Comparison of ENCODE assay signal across 16 cellular contexts in the genomic region with DNA sequence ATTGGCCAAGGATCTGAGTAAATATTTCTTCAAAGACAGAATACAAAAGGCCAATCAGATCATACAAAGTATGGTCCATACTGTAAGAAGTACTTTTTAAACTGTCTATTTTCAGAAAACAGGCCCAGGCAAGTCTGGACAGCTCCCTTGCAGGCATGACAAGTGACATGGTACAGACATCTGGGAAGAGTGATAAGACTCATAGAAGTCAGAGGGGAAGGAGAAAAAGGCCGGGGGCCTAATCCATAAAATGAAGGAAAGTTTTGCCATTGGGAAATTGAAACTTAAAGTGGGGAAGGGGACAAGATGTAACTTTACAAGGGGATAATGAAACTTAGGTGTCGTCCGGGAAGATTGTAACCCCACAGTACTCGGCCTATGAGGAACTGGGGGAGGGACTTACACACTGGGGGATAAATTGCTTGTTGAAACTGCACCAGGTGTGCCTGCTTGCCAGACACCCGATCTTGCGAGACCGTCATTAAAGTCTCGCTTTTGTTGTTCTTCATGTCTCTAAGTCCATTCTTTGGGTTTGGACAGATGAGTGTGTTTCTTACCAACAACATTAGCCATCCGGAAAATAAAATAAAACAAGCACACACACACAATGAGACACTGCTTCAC.
DNase-seq lines count a peak whose midpoint lies in the region; ATAC-seq and TF ChIP-seq lines count a peak whose summit lies in the region.
"Had no signal": no experiment of that assay in that cellular context is flagged by ENCODE, and none has a peak within 500 bp of the region (broad histone marks: within the 10 kb centered on the region; RNA-seq: fewer than 3 reads in every experiment).

No MANE protein-coding gene starts in this region.

- H3K27me3 ChIP-seq in Karpas-422 (ENCODE audit: low read length) (no peaks in the 10 kb centered on the region), WERI-Rb-1 (ENCODE audit: insufficient read depth, low read depth, severe bottlenecking) (no peaks in the 10 kb centered on the region)
- H3K27me3 ChIP-seq: MG63, sigmoid colon, testis had no signal

- H3K36me3 ChIP-seq in Karpas-422 (ENCODE audit: insufficient read depth, low read length) (no peaks in the 10 kb centered on the region; the same call in 1 of the 2 replicates), WERI-Rb-1 (no peaks in the 10 kb centered on the region)
- H3K36me3 ChIP-seq: MG63, sigmoid colon had no signal

- peaks cover 23% of the 10 kb centered on the region for H3K4me1 ChIP-seq in Karpas-422 (ENCODE audit: low read length)
- H3K4me1 ChIP-seq: testis had no signal

- no peaks in the 10 kb centered on the region for H4K20me1 ChIP-seq in Karpas-422 (ENCODE audit: insufficient read depth, low read depth, low read length)

- peak overlapping the region; percentile 84 for H2AFZ ChIP-seq in Karpas-422 (ENCODE audit: low read length)

- H3K27ac ChIP-seq in Karpas-422 (ENCODE audit: low read length) (peak overlapping the region; percentile 68), WERI-Rb-1 (peak overlapping the region; percentile 12; the same call in 1 of the 2 replicates)
- H3K27ac ChIP-seq: sigmoid colon, testis had no signal

- H3K9me2 ChIP-seq in Karpas-422 (replicated peaks; ENCODE audit: insufficient read depth, low read length) = no peaks in the 10 kb centered on the region

- peak overlapping the region; percentile 47 for H3K4me2 ChIP-seq in Karpas-422 (ENCODE audit: low read depth, low read length, poor library complexity, severe bottlenecking)

- H3K9ac ChIP-seq in Karpas-422 (ENCODE audit: low read length) = peak overlapping the region; percentile 41

- no peak for TF ChIP-seq CTCF in WERI-Rb-1 (IDR thresholded peaks at IDR 0.05; ENCODE audit: low read depth, low read length)

- H3K4me3 ChIP-seq in Karpas-422 (ENCODE audit: low read length) (peak overlapping the region; percentile 27), WERI-Rb-1 (ENCODE audit: low read depth, low read length) (no peak overlapping the region)
- H3K4me3 ChIP-seq: MG63, sigmoid colon, testis had no signal

- DNase-seq in ELF-1 (ENCODE audit: low read depth, low spot score) = peak; percentile 67
- DNase-seq in Karpas-422 = no peak
- DNase-seq in WERI-Rb-1 = no peak
- DNase-seq in left kidney (ENCODE audit: low read depth, low spot score) = peak; percentile 79
- no peak for DNase-seq in Ammon's horn (ENCODE audit: low spot score)
- no peak for DNase-seq in stimulated activated CD8-positive, alpha-beta memory T cell treated with anti-CD3 and anti-CD28 coated beads, Interleukin-4, amount 100 ng/mL, for 48 hours
- DNase-seq in amygdala (lab: John Stamatoyannopoulos, UW) = no peak
- DNase-seq: activated CD8-positive, alpha-beta T cell treated with anti-CD3 and anti-CD28 coated beads for 36 hours; activated naive CD8-positive, alpha-beta T cell treated with anti-CD3 and anti-CD28 coated beads, Interleukin-2, amount 50 U/mL, for 24 hours; DMS79; endodermal cell; MG63; sigmoid colon; stimulated activated CD4-positive, alpha-beta T cell treated with anti-CD3 and anti-CD28 coated beads, Interleukin-2, amount 100 ng/mL, for 48 hours; testis had no signal

- H3K9me3 ChIP-seq in Karpas-422 (ENCODE audit: low read length) = no peaks in the 10 kb centered on the region; the same call in 1 of the 2 replicates
- no peaks in the 10 kb centered on the region for H3K9me3 ChIP-seq in WERI-Rb-1 (ENCODE audit: severe bottlenecking)
- H3K9me3 ChIP-seq: sigmoid colon, testis had no signal

- no peaks in the 10 kb centered on the region for H3K79me2 ChIP-seq in Karpas-422 (ENCODE audit: low read length)

- no peak for ATAC-seq in GM18511 (IDR thresholded peaks at IDR 0.05; ENCODE audit: unreplicated experiment)
- ATAC-seq: activated CD8-positive, alpha-beta T cell treated with anti-CD3 and anti-CD28 coated beads for 36 hours; activated naive CD8-positive, alpha-beta T cell treated with anti-CD3 and anti-CD28 coated beads, Interleukin-2, amount 50 U/mL, for 24 hours had no signal

Comparison
In these comparisons a context has a peak if more than half of its experiments do, and no peak if none do; other contexts are left out.
1. DNase-seq: peak in ELF-1 (single experiment) and left kidney (single experiment); none in Karpas-422 (single experiment), WERI-Rb-1 (single experiment), Ammon's horn (single experiment), stimulated activated CD8-positive, alpha-beta memory T cell treated with anti-CD3 and anti-CD28 coated beads, Interleukin-4, amount 100 ng/mL, for 48 hours (single experiment) and amygdala (0 of 56).